Comparison of ENCODE assay signal across 20 cellular contexts in genomic region chr3:161208931-161209330, GRCh38. TPM values are rescaled to one million over a fixed set of nuclear protein-coding genes. Genes with fewer than 3 reads are reported as not detected.
DNase-seq lines count a peak whose midpoint lies in the region; ATAC-seq, FAIRE-seq and TF ChIP-seq lines count a peak whose summit lies in the region.
"Had no signal": no experiment of that assay in that cellular context is flagged by ENCODE, and none has a peak within 500 bp of the region (broad histone marks: within the 10 kb centered on the region; RNA-seq: fewer than 3 reads in every experiment).

No MANE protein-coding gene starts in this region.

- H3K36me3 ChIP-seq in HepG2 (replicated peaks in 1 of 2; ENCODE audit: control insufficient read depth in 1 of 2, insufficient read depth in 2 of 2, low read length in 2 of 2) (no peaks in the 10 kb centered on the region), right lobe of liver (no peaks in the 10 kb centered on the region), K562 (ENCODE audit: control insufficient read depth, insufficient read depth, low read length) (no peaks in the 10 kb centered on the region), sigmoid colon (no peaks in the 10 kb centered on the region)
- H3K36me3 ChIP-seq: BLaER1 treated with 17β-estradiol and CSF1 and Interleukin-3, amounts not matched to agents 10 nM and 100 nM; lower lobe of right lung had no signal

- intact Hi-C loops in HepG2 (cut with micrococcal nuclease; ENCODE audit: unreplicated experiment): loop anchor here (10.0 kb wide), 1 partner anchor 114 kb away; no protein-coding TSS in a partner anchor
- intact Hi-C loops in right lobe of liver (cut with DNase I): no loop called here
- intact Hi-C loops in K562 (cut with micrococcal nuclease): no loop called here
- intact Hi-C loops in sciatic nerve (cut with DNase I): no loop called here
- intact Hi-C loops in sigmoid colon (cut with DNase I): no loop called here

- no peaks in the 10 kb centered on the region for H4K20me1 ChIP-seq in HepG2 (ENCODE audit: insufficient read depth, low read length)
- H4K20me1 ChIP-seq in K562 (replicated peaks; ENCODE audit: control insufficient read depth, insufficient read depth, low read length): no peaks in the 10 kb centered on the region
- H4K20me1 ChIP-seq: BLaER1 treated with 17β-estradiol and CSF1 and Interleukin-3, amounts not matched to agents 10 nM and 100 nM had no signal

- H3K9me3 ChIP-seq in HepG2 (ENCODE audit: low read length) (no peaks in the 10 kb centered on the region), right lobe of liver (no peaks in the 10 kb centered on the region), K562 (replicated peaks; ENCODE audit: control insufficient read depth, insufficient read depth, low read depth, low read length) (no peaks in the 10 kb centered on the region), sigmoid colon (no peaks in the 10 kb centered on the region)
- H3K9me3 ChIP-seq: BLaER1 treated with 17β-estradiol and CSF1 and Interleukin-3, amounts not matched to agents 10 nM and 100 nM; Caco-2; lower lobe of right lung had no signal

- H3K27ac ChIP-seq in HepG2 (ENCODE audit: extremely low read length, insufficient read depth, low read length): no peak overlapping the region
- H3K27ac ChIP-seq in right lobe of liver: no peak overlapping the region
- H3K27ac ChIP-seq in K562 (ENCODE audit: extremely low read depth, low read depth, low read length): no peak overlapping the region
- H3K27ac ChIP-seq in sigmoid colon: no peak overlapping the region
- H3K27ac ChIP-seq: BLaER1 treated with 17β-estradiol and CSF1 and Interleukin-3, amounts not matched to agents 10 nM and 100 nM; lower lobe of right lung had no signal

- TF ChIP-seq POLR2A in HepG2 (IDR thresholded peaks at IDR 0.05; ENCODE audit: insufficient read depth in 1 of 2, low read depth in 2 of 2, low read length in 2 of 2) (no peak), right lobe of liver (IDR thresholded peaks at IDR 0.05) (no peak), K562 (conservative IDR thresholded peaks at IDR 0.05) (no peak), sigmoid colon (IDR thresholded peaks at IDR 0.05) (no peak)

- TF ChIP-seq CTCF in HepG2 (CRISPR knock-in tag; IDR thresholded peaks at IDR 0.05) (peak; percentile 41; the same call in 1 of the 2 replicates), right lobe of liver (IDR thresholded peaks at IDR 0.05) (no peak), K562 (IDR thresholded peaks at IDR 0.05 in 2 of 3, conservative IDR thresholded peaks at IDR 0.05 in 1 of 3; ENCODE audit: insufficient read depth in 2 of 3, low read depth in 1 of 3, low read length in 3 of 3) (peak in 2 of 3 experiments; percentile 44; a peak in 4 of 6 replicates), GM10248 (IDR thresholded peaks at IDR 0.05; ENCODE audit: control extremely low read depth, extremely low read depth, low read depth, missing control alignments) (no peak), sigmoid colon (IDR thresholded peaks at IDR 0.05) (no peak)

- POLR2A ChIA-PET in HepG2 (lab: Yijun Ruan, JAX) (no interaction called here), K562 (lab: Yijun Ruan, JAX) (no interaction called here), GM10248 (lab: Yijun Ruan, JAX) (no interaction called here)

- H3K9me1 ChIP-seq in K562 (ENCODE audit: control insufficient read depth, insufficient read depth, low read length): no peaks in the 10 kb centered on the region

- WGBS in HepG2 (ENCODE audit: low lambda C conversion rate): 28% methylated on average over 4 of the region's 4 CpGs
- 67% methylated on average over 1 of the region's 4 CpGs for WGBS in right lobe of liver (ENCODE audit: insufficient coverage, low coverage, low lambda C conversion rate, missing lambda C conversion rate)
- WGBS in K562 (ENCODE audit: insufficient coverage, low coverage, missing lambda C conversion rate): 0% methylated on average over 4 of the region's 4 CpGs
- 83 to 92% methylated on average over 4 of the region's 4 CpGs for WGBS in sigmoid colon, 2 donors

- FAIRE-seq in HepG2 (lab: Jason Lieb, UNC): no peak
- peak; percentile 6 for FAIRE-seq in K562 (lab: Jason Lieb, UNC)
- FAIRE-seq: astrocyte, endometrium had no signal

- no peak for TF ChIP-seq RAD21 in HepG2 (CRISPR knock-in tag; IDR thresholded peaks at IDR 0.05)
- TF ChIP-seq RAD21 in K562 (CRISPR knock-in tag; conservative IDR thresholded peaks at IDR 0.05 in 1 of 2, IDR thresholded peaks at IDR 0.05 in 1 of 2): peak in 1 of 2 experiments; percentile 37; a peak in 1 of 4 replicates

- DNase-seq in HepG2 (ENCODE audit: low spot score) (no peak), right lobe of liver (no peak), NCI-H69 (lab: John Stamatoyannopoulos, UW) (peak; percentile 8), K562 (ENCODE audit: extremely low read depth in 1 of 4, low spot score in 3 of 4) (no peak), sciatic nerve (ENCODE audit: low spot score) (no peak), GM10248 (ENCODE audit: extremely low spot score) (no peak), sigmoid colon (no peak)
- DNase-seq in activated effector memory CD4-positive, alpha-beta T cell treated with anti-CD3 and anti-CD28 coated beads, Interleukin-2, amount 50 U/mL, for 16 hours: no peak
- DNase-seq: ACHN; caudate nucleus; lower lobe of right lung; NCI-H1048; NCI-H226; posterior cingulate gyrus; stimulated activated CD4-positive, alpha-beta T cell treated with anti-CD3 and anti-CD28 coated beads, Interleukin-15, amount 100 ng/mL, for 24 hours; T-helper 17 cell had no signal

- H3K9ac ChIP-seq in HepG2 (ENCODE audit: insufficient read depth, low read depth, low read length) (no peak overlapping the region), K562 (ENCODE audit: insufficient read depth in 1 of 2, low read depth in 2 of 2, low read length in 2 of 2) (no peak overlapping the region)
- H3K9ac ChIP-seq: BLaER1 treated with 17β-estradiol and CSF1 and Interleukin-3, amounts not matched to agents 10 nM and 100 nM had no signal

- TF ChIP-seq EP300 in HepG2 (IDR thresholded peaks at IDR 0.05; ENCODE audit: low read depth in 2 of 2, low read length in 2 of 2): no peak
- no peak for TF ChIP-seq EP300 in HepG2 (CRISPR knock-in tag; IDR thresholded peaks at IDR 0.05; ENCODE audit: borderline replicate concordance)
- TF ChIP-seq EP300 in K562 (IDR thresholded peaks at IDR 0.05; ENCODE audit: low read length): no peak
- TF ChIP-seq EP300 in sigmoid colon (IDR thresholded peaks at IDR 0.05): no peak

- H2AFZ ChIP-seq in HepG2 (ENCODE audit: low read length): no peak overlapping the region
- no peak overlapping the region for H2AFZ ChIP-seq in K562 (ENCODE audit: low read depth, low read length)

- no peaks in the 10 kb centered on the region for H3K4me1 ChIP-seq in HepG2 (ENCODE audit: insufficient read depth, low read length)
- H3K4me1 ChIP-seq in right lobe of liver: no peaks in the 10 kb centered on the region
- no peaks in the 10 kb centered on the region for H3K4me1 ChIP-seq in K562 (replicated peaks in 1 of 2; ENCODE audit: control insufficient read depth in 2 of 2, insufficient read depth in 2 of 2, low read length in 2 of 2)
- no peaks in the 10 kb centered on the region for H3K4me1 ChIP-seq in sigmoid colon
- H3K4me1 ChIP-seq: Caco-2, lower lobe of right lung had no signal

- in situ Hi-C loops in HepG2 (cut with HindIII; ENCODE audit: extremely low pct_ligation_motif_present, low pct_unique_long_range_greater_than_20kb) (no loop called here), K562 (cut with MboI) (no loop called here)

- H3K4me2 ChIP-seq in HepG2 (ENCODE audit: low read depth, low read length): no peak overlapping the region
- H3K4me2 ChIP-seq in K562 (ENCODE audit: insufficient read depth, low read length): no peak overlapping the region
- H3K4me2 ChIP-seq: BLaER1 treated with 17β-estradiol and CSF1 and Interleukin-3, amounts not matched to agents 10 nM and 100 nM had no signal

- CTCF ChIA-PET in HepG2 (lab: Yijun Ruan, JAX; ENCODE audit: low intra/inter-chr PET ratio, low total read pairs) (no interaction called here), K562 (lab: Yijun Ruan, JAX; ENCODE audit: low intra/inter-chr PET ratio) (no interaction called here), GM10248 (lab: Yijun Ruan, JAX) (interaction anchor here (1.2 to 1.9 kb wide), 2 partner anchors 9 to 66 kb away, joined by 3 to 8 read pairs; no protein-coding TSS in a partner anchor)

- BruUV-seq in HepG2 (replicated peaks; lab: Mats Ljungman, UMichigan): no TSS peak
- BruUV-seq in K562 (replicated peaks; lab: Mats Ljungman, UMichigan): no TSS peak

- H3K27me3 ChIP-seq in HepG2 (ENCODE audit: control insufficient read depth in 1 of 2, insufficient read depth in 2 of 2, low read length in 2 of 2): peaks cover 0 to 4% of the 10 kb centered on the region in 2 experiments; a peak in 1 of 5 replicates
- H3K27me3 ChIP-seq in right lobe of liver: no peaks in the 10 kb centered on the region
- H3K27me3 ChIP-seq in K562 (ENCODE audit: control insufficient read depth in 2 of 2, insufficient read depth in 2 of 2, low read length in 2 of 2): peaks cover 2 to 4% of the 10 kb centered on the region in 2 experiments; a peak in 2 of 5 replicates
- H3K27me3 ChIP-seq in sigmoid colon: no peaks in the 10 kb centered on the region
- H3K27me3 ChIP-seq: BLaER1 treated with 17β-estradiol and CSF1 and Interleukin-3, amounts not matched to agents 10 nM and 100 nM had no signal

- H3K4me3 ChIP-seq in HepG2 (replicated peaks in 1 of 3; ENCODE audit: insufficient read depth in 1 of 3, low read depth in 2 of 3, low read length in 3 of 3): no peak overlapping the region
- no peak overlapping the region for H3K4me3 ChIP-seq in right lobe of liver
- H3K4me3 ChIP-seq in K562: no peak overlapping the region
- no peak overlapping the region for H3K4me3 ChIP-seq in sigmoid colon
- H3K4me3 ChIP-seq: BLaER1 treated with 17β-estradiol and CSF1 and Interleukin-3, amounts not matched to agents 10 nM and 100 nM; lower lobe of right lung had no signal

- H3K79me2 ChIP-seq in HepG2 (ENCODE audit: insufficient read depth, low read length) (no peaks in the 10 kb centered on the region), K562 (ENCODE audit: control insufficient read depth, insufficient read depth, low read length) (no peaks in the 10 kb centered on the region)

- ATAC-seq in HepG2: peak; percentile 68
- no peak for ATAC-seq in right lobe of liver
- ATAC-seq in K562: peak; percentile 84
- ATAC-seq in sciatic nerve: peak; percentile 36
- ATAC-seq: lower lobe of right lung, T-helper 17 cell had no signal

RNA-seq across cellular contexts. Expression of gene NMD3, which starts 12.2 kb away (rescaled TPM):
- total RNA-seq in HepG2 (2016; rRNA removed; fragmentation: Illumina TruSeq; extraction: Trizol) (55.2 and 95.4 TPM in 2 replicates), right lobe of liver (10 to 100 TPM; 33.3 to 46.7 (median 42.2) TPM), K562 (2014; rRNA removed) (60.3 and 63.5 TPM in 2 replicates), K562 (2014; rRNA removed; fragmentation: Illumina TruSeq; extraction: Trizol) (121 and 133 TPM in 2 replicates), K562 (2015; rRNA removed; fragmentation: Illumina TruSeq; extraction: Trizol) (69.0 and 77.0 TPM in 2 replicates), K562 (2021) (105 and 111 TPM in 2 replicates), sciatic nerve (56.8 TPM), sigmoid colon (10 to 100 TPM; 42.4 to 58.3 (median 49.7) TPM)
- total RNA-seq in HepG2 (2016; cell fraction: cytosol; rRNA removed; fragmentation: Illumina TruSeq; extraction: Trizol; ENCODE audit: low read depth): 8.5 and 10.5 TPM in 2 replicates
- total RNA-seq in HepG2 (2016; cell fraction: insoluble cytoplasmic fraction; rRNA removed; fragmentation: Illumina TruSeq; extraction: Trizol): 55.7 and 91.2 TPM in 2 replicates
- total RNA-seq in HepG2 (2016; cell fraction: membrane; rRNA removed; fragmentation: Illumina TruSeq; extraction: Trizol): 22.8 and 30.4 TPM in 2 replicates
- total RNA-seq in HepG2 (2016; cell fraction: nucleus; rRNA removed; fragmentation: Illumina TruSeq; extraction: Trizol): 46.6 and 50.5 TPM in 2 replicates
- polyA plus RNA-seq in HepG2 (2011; rRNA removed) (31.3 and 44.2 TPM in 2 replicates), K562 (2011; rRNA removed) (107 and 129 TPM in 2 replicates), K562 (2014; fragmentation: Illumina TruSeq; extraction: Trizol) (96.9 and 100 TPM in 2 replicates), K562 (2014; fragmentation: Nextera tagmentation; extraction: Ambion mirVana) (100 to 1,000 TPM; 147 to 178 TPM), K562 (2014; rRNA removed) (63.6 and 73.9 TPM in 2 replicates), sigmoid colon (10 to 100 TPM; 20.7 to 28.2 (median 21.0) TPM)
- 17.1 and 21.6 TPM in 2 replicates for polyA plus RNA-seq in HepG2 (2011; cell fraction: cytosol; rRNA removed)
- polyA plus RNA-seq in HepG2 (2011; cell fraction: nucleus; rRNA removed): 19.8 and 20.3 TPM in 2 replicates
- 46.6 and 51.7 TPM in 2 replicates for polyA plus RNA-seq in HepG2 (2012)
- 3.5 and 4.3 TPM in 2 replicates for polyA plus RNA-seq in HepG2 (2016; cell fraction: cytosol; fragmentation: Illumina TruSeq; extraction: Trizol; ENCODE audit: low read depth)
- polyA plus RNA-seq in HepG2 (2016; cell fraction: insoluble cytoplasmic fraction; fragmentation: Illumina TruSeq; extraction: Trizol; ENCODE audit: low read depth): 73.9 and 86.1 TPM in 2 replicates
- 11.3 and 13.2 TPM in 2 replicates for polyA plus RNA-seq in HepG2 (2016; cell fraction: membrane; fragmentation: Illumina TruSeq; extraction: Trizol; ENCODE audit: low read depth)
- 39.5 and 44.5 TPM in 2 replicates for polyA plus RNA-seq in HepG2 (2016; cell fraction: nucleus; fragmentation: Illumina TruSeq; extraction: Trizol; ENCODE audit: insufficient read depth, low read depth)
- polyA minus RNA-seq in HepG2 (2011; rRNA and poly(A)+ RNA removed; ENCODE audit: low replicate concordance): 55.7 and 74.3 TPM in 2 replicates
- 50.4 and 51.5 TPM in 2 replicates for polyA minus RNA-seq in HepG2 (2011; cell fraction: cytosol; rRNA and poly(A)+ RNA removed)
- polyA minus RNA-seq in HepG2 (2011; cell fraction: nucleus; rRNA and poly(A)+ RNA removed): 85.7 and 94.0 TPM in 2 replicates
- 58.4 and 103 TPM in 2 replicates for total RNA-seq in K562 (2011; cell fraction: chromatin; rRNA removed; ENCODE audit: low replicate concordance)
- 37.9 and 41.5 TPM in 2 replicates for total RNA-seq in K562 (2011; cell fraction: nucleolus; rRNA removed)
- total RNA-seq in K562 (2011; cell fraction: nucleoplasm; rRNA removed): 45.5 and 54.7 TPM in 2 replicates
- polyA plus RNA-seq in K562 (2011; cell fraction: cytosol; rRNA removed): 25.1 and 41.6 TPM in 2 replicates
- 39.7 and 55.4 TPM in 2 replicates for polyA plus RNA-seq in K562 (2011; cell fraction: nucleus; rRNA removed)
- polyA plus RNA-seq in K562 (2012): 73.3 and 75.3 TPM in 2 replicates
- 248 and 292 TPM in 2 replicates for polyA minus RNA-seq in K562 (2011; rRNA and poly(A)+ RNA removed)
- 69.3 and 87.1 TPM in 2 replicates for polyA minus RNA-seq in K562 (2011; cell fraction: cytosol; rRNA and poly(A)+ RNA removed)
- 50.4 and 91.6 TPM in 2 replicates for polyA minus RNA-seq in K562 (2011; cell fraction: nucleus; rRNA and poly(A)+ RNA removed)

Comparison
In these comparisons a context has a peak if more than half of its experiments do, and no peak if none do; other contexts are left out.
1. ATAC-seq: peak in HepG2 (single experiment), K562 (single experiment) and sciatic nerve (single experiment); none in right lobe of liver (0 of 4).
2. CTCF ChIP-seq: peak in HepG2 (single experiment) and K562 (2 of 3); none in right lobe of liver (0 of 4), GM10248 (single experiment) and sigmoid colon (0 of 4).
3. Of the 241 proteins assayed by ChIP-seq in both HepG2 and K562: peak only in HepG2: SMC3 and STAG1; only in K562: none; in both: CTCF; in neither: 237; mixed calls (peak in some experiments, not most) for 1.